In genomic region chr12:109736552-109737108, GRCh38 we compare ENCODE assay signal across 8 cellular contexts. TPM values are rescaled to one million over a fixed set of nuclear protein-coding genes. Genes with fewer than 3 reads are reported as not detected.
A peak's percentile ranks its signal among the peaks of the same experiment; 100 is the strongest.
DNase-seq lines count a peak whose midpoint lies in the region; ATAC-seq, FAIRE-seq and TF ChIP-seq lines count a peak whose summit lies in the region.

No MANE protein-coding gene starts in this region.

- TF ChIP-seq CTCF in neural cell (IDR thresholded peaks at IDR 0.05; ENCODE audit: poor library complexity, severe bottlenecking) (peak; percentile 9), GM20000 (IDR thresholded peaks at IDR 0.05; ENCODE audit: extremely low read depth, missing control alignments) (no peak)

- peak; percentile 73 for TF ChIP-seq EP300 in neural cell (conservative IDR thresholded peaks at IDR 0.05; ENCODE audit: poor library complexity, severe bottlenecking)

- no peaks in the 10 kb centered on the region for H3K36me3 ChIP-seq in neural cell (ENCODE audit: insufficient read depth, low read length)

- H3F3A ChIP-seq in neural cell (ENCODE audit: insufficient read depth, low read length, poor library complexity, severe bottlenecking): peaks cover 6% of the 10 kb centered on the region

- H3K9me2 ChIP-seq in neural cell (ENCODE audit: insufficient read depth, low read length): no peaks in the 10 kb centered on the region

- H2AFZ ChIP-seq in neural cell (ENCODE audit: low read depth, low read length): peak overlapping the region; percentile 30

- peak overlapping the region; percentile 90 for H3K27ac ChIP-seq in neural cell (ENCODE audit: low read length)

- peak overlapping the region; percentile 54 for H3K4me3 ChIP-seq in neural cell (ENCODE audit: low read length)

- TF ChIP-seq POLR2A in GM12892 (IDR thresholded peaks at IDR 0.05; ENCODE audit: low read depth, low read length): no peak

- no peak for FAIRE-seq in GM12892 (lab: Jason Lieb, UNC)

- ATAC-seq in GM21737 (IDR thresholded peaks at IDR 0.05; ENCODE audit: unreplicated experiment): no peak

- H4K20me1 ChIP-seq in neural cell (ENCODE audit: insufficient read depth): no peaks in the 10 kb centered on the region

- H3K27me3 ChIP-seq in neural cell (ENCODE audit: insufficient read depth, low read depth, low read length): no peaks in the 10 kb centered on the region

- TF ChIP-seq RAD21 in neural cell (conservative IDR thresholded peaks at IDR 0.05): no peak

- H3K4me2 ChIP-seq in neural cell (ENCODE audit: low read length): peak overlapping the region; percentile 65

- no peaks in the 10 kb centered on the region for H3K9me3 ChIP-seq in neural cell (ENCODE audit: low read length)

- DNase-seq in Daoy (ENCODE audit: low read depth): peak; percentile 62
- peak; percentile 48 for DNase-seq in NOMO-1 treated with DMSO at 0.1 percent for 48 hours (lab: John Stamatoyannopoulos, UW; ENCODE audit: unreplicated experiment)
- peak; percentile 22 for DNase-seq in fibroblast of gingiva (ENCODE audit: low read depth)
- no peak for DNase-seq in GM12892 (ENCODE audit: insufficient read length)
- no peak for DNase-seq in NCI-H2171 (lab: John Stamatoyannopoulos, UW)
- no peak for DNase-seq in GM20000 (ENCODE audit: low spot score)

- peaks cover 59% of the 10 kb centered on the region for H3K79me2 ChIP-seq in neural cell (replicated peaks; ENCODE audit: insufficient read depth, low read length)

- peak overlapping the region; percentile 64 for H3K9ac ChIP-seq in neural cell (ENCODE audit: low read length)

TF ChIP-seq in neural cell, 6 proteins besides CTCF, POLR2A, EP300 and RAD21:
- TF ChIP-seq REST (IDR thresholded peaks at IDR 0.05; ENCODE audit: borderline replicate concordance) (peak; percentile 90), POLR2AphosphoS5 (IDR thresholded peaks at IDR 0.05) (peak; percentile 55), TAF1 (IDR thresholded peaks at IDR 0.05; ENCODE audit: low read depth) (no peak)
TF ChIP-seq in neural cell: peak in this region for 2.

RNA-seq across cellular contexts. Expression of gene FAM222A, which starts 23.0 kb away (rescaled TPM):
- total RNA-seq in Daoy (2014; rRNA removed; shearing (Covaris generic)): 1.0 and 2.4 TPM in 2 replicates
- 6.4 and 8.5 TPM in 2 replicates for polyA plus RNA-seq in neural cell
- polyA minus RNA-seq in neural cell: 14.9 and 15.6 TPM in 2 replicates
- polyA plus RNA-seq in GM12892 (2012; ENCODE audit: missing spikeins): not detected

Comparison
In these comparisons a context has a peak if more than half of its experiments do, and no peak if none do; other contexts are left out.
1. DNase-seq: peak in Daoy (single experiment), NOMO-1 treated with DMSO at 0.1 percent for 48 hours (single experiment) and fibroblast of gingiva (single experiment); none in GM12892 (single experiment), NCI-H2171 (single experiment) and GM20000 (single experiment).